In genomic region chr16:14509055-14509454, GRCh38 we compare ENCODE assay signal across 14 cellular contexts.
DNase-seq lines count a peak whose midpoint lies in the region; ATAC-seq, FAIRE-seq and TF ChIP-seq lines count a peak whose summit lies in the region.
"Had no signal": no experiment of that assay in that cellular context is flagged by ENCODE, and none has a peak within 500 bp of the region (broad histone marks: within the 10 kb centered on the region; RNA-seq: fewer than 3 reads in every experiment).

No MANE protein-coding gene starts in this region.

- peak overlapping the region; percentile 75; the same call in 1 of the 2 replicates for H2AK5ac ChIP-seq in IMR-90 (ENCODE audit: low read depth, low read length)

- no peak overlapping the region; the same call in 2 of the 3 replicates for H2BK15ac ChIP-seq in IMR-90 (ENCODE audit: low read depth, low read length)

- H3K36me3 ChIP-seq in IMR-90 (ENCODE audit: control insufficient read depth, insufficient read depth, low read length) (no peaks in the 10 kb centered on the region), K562 (ENCODE audit: control insufficient read depth, insufficient read depth, low read length) (no peaks in the 10 kb centered on the region), kidney epithelial cell (ENCODE audit: control insufficient read depth, insufficient read depth, low read length) (no peaks in the 10 kb centered on the region), kidney (ENCODE audit: control insufficient read depth in 1 of 2, insufficient read depth in 2 of 2, low read length in 2 of 2) (no peaks in the 10 kb centered on the region)
- H3K36me3 ChIP-seq: neutrophil had no signal

- H3K23ac ChIP-seq in IMR-90 (ENCODE audit: low read depth, low read length): peak overlapping the region; percentile 72; the same call in 1 of the 2 replicates

- no peaks in the 10 kb centered on the region for H3K79me2 ChIP-seq in K562 (ENCODE audit: control insufficient read depth, insufficient read depth, low read length)

- dilution Hi-C loops in IMR-90 (cut with HindIII; ENCODE audit: low sequenced_read_pairs, unreplicated experiment): no loop called here

- ATAC-seq in A549 (peak; percentile 79 to 85), IMR-90 (ENCODE audit: low read depth) (no peak), K562 (no peak)

- POLR2A ChIA-PET in A549 (lab: Yijun Ruan, JAX) (interaction anchor here (0.5 to 0.9 kb wide), 2 partner anchors 22 to 198 kb away, joined by 3 read pairs; no protein-coding TSS in a partner anchor), IMR-90 (lab: Charles Lee; ENCODE audit: unreplicated experiment) (no interaction called here), K562 (lab: Yijun Ruan, JAX) (interaction anchor here (0.6 kb wide), 1 partner anchor 40 kb away, joined by 3 read pairs; no protein-coding TSS in a partner anchor)

- in situ Hi-C loops in IMR-90 (cut with MboI; ENCODE audit: low sequenced_read_pairs) (no loop called here), K562 (cut with MboI) (no loop called here)

- no peak overlapping the region for H2BK120ac ChIP-seq in IMR-90 (ENCODE audit: low read depth, low read length)

- CTCF ChIA-PET in A549 (lab: Yijun Ruan, JAX): interaction anchor here (0.7 to 10.9 kb wide), 3 partner anchors 13 to 56 kb away, joined by 3 to 72 read pairs (median 3); no protein-coding TSS in a partner anchor
- CTCF ChIA-PET in IMR-90 (lab: Yijun Ruan, JAX): interaction anchor here (1.2 kb wide), 1 partner anchor 19 kb away, joined by 3 read pairs; no protein-coding TSS in a partner anchor
- CTCF ChIA-PET in K562 (lab: Yijun Ruan, JAX; ENCODE audit: low intra/inter-chr PET ratio): no interaction called here

- H3K27ac ChIP-seq in A549 (peak overlapping the region; percentile 94), IMR-90 (ENCODE audit: insufficient read depth, low read length) (no peak overlapping the region), K562 (ENCODE audit: extremely low read depth, low read depth, low read length) (no peak overlapping the region), kidney (ENCODE audit: low read depth in 2 of 2, low read length in 2 of 2) (no peak overlapping the region)
- H3K27ac ChIP-seq: neutrophil had no signal

- H3K4ac ChIP-seq in IMR-90 (ENCODE audit: low read depth, low read length): no peak overlapping the region

- H3K4me1 ChIP-seq in A549 (peaks cover 80% of the 10 kb centered on the region), IMR-90 (ENCODE audit: control insufficient read depth, insufficient read depth, low read length) (peaks cover 11% of the 10 kb centered on the region), K562 (replicated peaks in 1 of 2; ENCODE audit: control insufficient read depth in 2 of 2, insufficient read depth in 2 of 2, low read length in 2 of 2) (peaks cover 0 to 3% of the 10 kb centered on the region in 2 experiments; a peak in 2 of 5 replicates), kidney (ENCODE audit: control insufficient read depth in 1 of 2, insufficient read depth in 1 of 2, low read depth in 1 of 2, low read length in 2 of 2) (peaks cover 0 to 9% of the 10 kb centered on the region in 2 donors)

- TF ChIP-seq CTCF in A549 (IDR thresholded peaks at IDR 0.05) (no peak), IMR-90 (conservative IDR thresholded peaks at IDR 0.05; ENCODE audit: low read depth, low read length) (no peak), K562 (IDR thresholded peaks at IDR 0.05 in 2 of 3, conservative IDR thresholded peaks at IDR 0.05 in 1 of 3; ENCODE audit: insufficient read depth in 2 of 3, low read depth in 1 of 3, low read length in 3 of 3) (no peak), kidney epithelial cell (IDR thresholded peaks at IDR 0.05; ENCODE audit: insufficient read depth, low read length, poor library complexity, severe bottlenecking) (no peak), kidney (IDR thresholded peaks at IDR 0.05; ENCODE audit: borderline replicate concordance, extremely low read depth, insufficient read depth) (no peak)

- intact Hi-C loops in IMR-90 (cut with micrococcal nuclease): no loop called here
- intact Hi-C loops in K562 (cut with micrococcal nuclease): no loop called here
- intact Hi-C loops in kidney (cut with DNase I): no loop called here

- H3K9ac ChIP-seq in IMR-90 (ENCODE audit: low read depth, low read length) (no peak overlapping the region), K562 (ENCODE audit: insufficient read depth in 1 of 2, low read depth in 2 of 2, low read length in 2 of 2) (no peak overlapping the region), kidney (ENCODE audit: low read length in 2 of 2) (no peak overlapping the region)

- no peak for TF ChIP-seq POLR2A in A549 (IDR thresholded peaks at IDR 0.05; ENCODE audit: low read length)
- no peak for TF ChIP-seq POLR2A in IMR-90 (IDR thresholded peaks at IDR 0.05; ENCODE audit: low read depth, low read length)
- no peak for TF ChIP-seq POLR2A in K562 (conservative IDR thresholded peaks at IDR 0.05)

- H3K9me3 ChIP-seq in A549 (no peaks in the 10 kb centered on the region), IMR-90 (ENCODE audit: control insufficient read depth, insufficient read depth, low read length) (no peaks in the 10 kb centered on the region), K562 (replicated peaks; ENCODE audit: control insufficient read depth, insufficient read depth, low read depth, low read length) (no peaks in the 10 kb centered on the region), kidney (ENCODE audit: control insufficient read depth in 1 of 2, low read length in 2 of 2) (no peaks in the 10 kb centered on the region)
- H3K9me3 ChIP-seq: neutrophil had no signal

- TF ChIP-seq EP300 in A549 (IDR thresholded peaks at IDR 0.05) (peak; percentile 50 to 75; a peak in 3 of 5 replicates), K562 (IDR thresholded peaks at IDR 0.05; ENCODE audit: low read length) (no peak)

- H2BK5ac ChIP-seq in IMR-90 (ENCODE audit: low read depth, low read length, poor library complexity, severe bottlenecking): no peak overlapping the region

- no peaks in the 10 kb centered on the region for H4K20me1 ChIP-seq in IMR-90 (ENCODE audit: insufficient read depth, low read length)
- H4K20me1 ChIP-seq in K562 (replicated peaks; ENCODE audit: control insufficient read depth, insufficient read depth, low read length): no peaks in the 10 kb centered on the region

- no TSS peak for BruUV-seq in IMR-90 (replicated peaks; lab: Mats Ljungman, UMichigan)
- no TSS peak for BruUV-seq in K562 (replicated peaks; lab: Mats Ljungman, UMichigan)

- FAIRE-seq in A549 (lab: Jason Lieb, UNC) (no peak), K562 (lab: Jason Lieb, UNC) (no peak), kidney (lab: Jason Lieb, UNC) (no peak)

- no peak overlapping the region for H2AFZ ChIP-seq in IMR-90 (replicated peaks; ENCODE audit: low read length, poor library complexity)
- no peak overlapping the region for H2AFZ ChIP-seq in K562 (ENCODE audit: low read depth, low read length)

- peak overlapping the region; percentile 57 for H3K4me2 ChIP-seq in A549
- no peak overlapping the region for H3K4me2 ChIP-seq in IMR-90 (ENCODE audit: low read depth, low read length)
- H3K4me2 ChIP-seq in K562 (ENCODE audit: insufficient read depth, low read length): no peak overlapping the region

- H3K14ac ChIP-seq in IMR-90 (replicated peaks; ENCODE audit: low read depth, low read length): no peak overlapping the region; the same call in 1 of the 2 replicates

- H2AK9ac ChIP-seq in IMR-90 (replicated peaks; ENCODE audit: low read depth, low read length, poor library complexity): no peak overlapping the region

- H2BK20ac ChIP-seq in IMR-90 (ENCODE audit: low read depth, low read length): peak overlapping the region; percentile 38; the same call in 1 of the 2 replicates

- DNase-seq in A549 (ENCODE audit: low read depth in 1 of 2, low spot score in 1 of 2) (peak; percentile 62 to 86), IMR-90 (peak; percentile 45), K562 (ENCODE audit: extremely low read depth in 1 of 4, low spot score in 3 of 4) (no peak), kidney epithelial cell (ENCODE audit: low read depth) (peak; percentile 29), germinal center (ENCODE audit: low spot score) (no peak), NCI-H2171 (lab: John Stamatoyannopoulos, UW) (no peak), kidney (no peak)
- DNase-seq in effector CD4-positive, alpha-beta T cell: no peak
- DNase-seq: activated naive CD8-positive, alpha-beta T cell treated with anti-CD3 and anti-CD28 coated beads for 36 hours; DMS153; glutamatergic neuron; NCI-H2227 treated with DMSO at 0.1 percent for 48 hours had no signal

- H3K9me1 ChIP-seq in IMR-90 (ENCODE audit: insufficient read depth, low read length): peaks cover 11% of the 10 kb centered on the region
- no peaks in the 10 kb centered on the region for H3K9me1 ChIP-seq in K562 (ENCODE audit: control insufficient read depth, insufficient read depth, low read length)

- H3K56ac ChIP-seq in IMR-90 (ENCODE audit: extremely low read depth, insufficient read depth, low read length): no peak overlapping the region

- H3K4me3 ChIP-seq in A549 (no peak overlapping the region), IMR-90 (ENCODE audit: insufficient read depth, low read depth, low read length) (no peak overlapping the region), K562 (no peak overlapping the region), kidney epithelial cell (ENCODE audit: low read depth, low read length) (no peak overlapping the region), kidney (ENCODE audit: low read length in 2 of 2) (no peak overlapping the region)
- H3K4me3 ChIP-seq: lung had no signal

- H3K27me3 ChIP-seq in IMR-90 (ENCODE audit: control insufficient read depth, insufficient read depth, low read length) (no peaks in the 10 kb centered on the region), K562 (ENCODE audit: control insufficient read depth in 2 of 2, insufficient read depth in 2 of 2, low read length in 2 of 2) (no peaks in the 10 kb centered on the region), kidney epithelial cell (ENCODE audit: control insufficient read depth, insufficient read depth, low read length) (no peaks in the 10 kb centered on the region)
- H3K27me3 ChIP-seq: neutrophil had no signal

- H4K5ac ChIP-seq in IMR-90 (ENCODE audit: low read depth, low read length): no peak overlapping the region

- 0 out of 2 replicates have a peak overlapping the region, but pooled peaks have one; percentile 2 for H4K91ac ChIP-seq in IMR-90 (ENCODE audit: insufficient read depth, low read depth, low read length)

- no peak overlapping the region for H3K18ac ChIP-seq in IMR-90 (ENCODE audit: low read depth, low read length)

- TF ChIP-seq RAD21 in A549 (conservative IDR thresholded peaks at IDR 0.05 in 1 of 2, IDR thresholded peaks at IDR 0.05 in 1 of 2) (peak; percentile 18 to 35; a peak in 2 of 5 replicates), IMR-90 (IDR thresholded peaks at IDR 0.05; ENCODE audit: low read length) (no peak), K562 (CRISPR knock-in tag; conservative IDR thresholded peaks at IDR 0.05 in 1 of 2, IDR thresholded peaks at IDR 0.05 in 1 of 2) (no peak)

- no peak overlapping the region for H4K8ac ChIP-seq in IMR-90 (ENCODE audit: low read depth in 2 of 2, low read length in 2 of 2)

- H3K79me1 ChIP-seq in IMR-90 (ENCODE audit: low read depth in 1 of 2, low read length in 2 of 2): peaks cover 3 to 17% of the 10 kb centered on the region in 2 experiments; a peak in 3 of 4 replicates

- WGBS in A549 (ENCODE audit: missing lambda C conversion rate): 19% methylated on average over 4 of the region's 4 CpGs
- no CpG with 5 or more reads among the region's 4 CpGs for WGBS in IMR-90 (ENCODE audit: extremely low coverage in 2 of 2, insufficient read length in 1 of 2), 2 experiments
- WGBS in K562 (ENCODE audit: insufficient coverage, low coverage, missing lambda C conversion rate): 79% methylated on average over 4 of the region's 4 CpGs

Comparison
In these comparisons a context has a peak if more than half of its experiments do, and no peak if none do; other contexts are left out.
1. ATAC-seq: peak in A549 (2 of 2); none in IMR-90 (single experiment) and K562 (single experiment).
2. DNase-seq: peak in A549 (2 of 2), IMR-90 (single experiment) and kidney epithelial cell (single experiment); none in K562 (0 of 4), germinal center (single experiment), NCI-H2171 (single experiment), kidney (single experiment) and effector CD4-positive, alpha-beta T cell (single experiment).
3. H3K27ac ChIP-seq: peak in A549 (2 of 2); none in IMR-90 (single experiment), K562 (single experiment) and kidney (0 of 2).
4. Of the 35 proteins assayed by ChIP-seq in both K562 and A549: peak only in K562: none; only in A549: CEBPB, EP300, JUNB, MAFK, MAX and RAD21; in both: none; in neither: 28; mixed calls (peak in some experiments, not most) for 1.